Comparison of ENCODE assay signal across 15 cellular contexts in genomic region chr6:45072014-45072413, GRCh38.
"Had no signal": no experiment of that assay in that cellular context is flagged by ENCODE, and none has a peak within 500 bp of the region (broad histone marks: within the 10 kb centered on the region; RNA-seq: fewer than 3 reads in every experiment).

No MANE protein-coding gene starts in this region.

- H3K36me3 ChIP-seq: esophagus squamous epithelium, prostate gland, sigmoid colon, transverse colon had no signal

- DNase-seq: activated CD4-positive, alpha-beta memory T cell treated with anti-CD3 and anti-CD28 coated beads, Interleukin-2, amount 10 ng/mL, durations not matched to agents 7 days and 5 days; activated gamma-delta T cell treated with Interleukin-2 at 50 U/mL for 16 hours; activated naive CD8-positive, alpha-beta T cell treated with anti-CD3 and anti-CD28 coated beads, Interleukin-2, amount 50 U/mL, for 24 hours; activated T-cell treated with anti-CD3 and anti-CD28 coated beads, Interleukin-2, amount 50 U/mL, for 48 hours; esophagus squamous epithelium; left ventricle myocardium superior; occipital lobe; sigmoid colon; stimulated activated CD4-positive, alpha-beta T cell treated with anti-CD3 and anti-CD28 coated beads, Interleukin-12 subunit alpha, Interleukin-12 subunit beta, amount 100 ng/mL, for 4 hours; stimulated activated naive CD4-positive, alpha-beta T cell; substantia nigra; T-helper 2 cell; transverse colon had no signal

- H3K4me3 ChIP-seq: esophagus squamous epithelium, prostate gland, sigmoid colon, transverse colon had no signal

- H3K9me3 ChIP-seq: esophagus squamous epithelium, prostate gland, sigmoid colon, transverse colon had no signal

- H3K27me3 Mint-ChIP-seq: activated CD4-positive, alpha-beta memory T cell treated with anti-CD3 and anti-CD28 coated beads, Interleukin-2, amount 10 ng/mL, durations not matched to agents 7 days and 5 days; activated naive CD8-positive, alpha-beta T cell treated with anti-CD3 and anti-CD28 coated beads, Interleukin-2, amount 50 U/mL, for 24 hours had no signal

- H3K4me1 ChIP-seq: esophagus squamous epithelium, prostate gland had no signal

- H3K27me3 ChIP-seq: esophagus squamous epithelium, sigmoid colon, transverse colon had no signal

- H3K27ac Mint-ChIP-seq: activated CD4-positive, alpha-beta memory T cell treated with anti-CD3 and anti-CD28 coated beads, Interleukin-2, amount 10 ng/mL, durations not matched to agents 7 days and 5 days; activated naive CD8-positive, alpha-beta T cell treated with anti-CD3 and anti-CD28 coated beads, Interleukin-2, amount 50 U/mL, for 24 hours; nephron had no signal

- H3K4me3 Mint-ChIP-seq: activated CD4-positive, alpha-beta memory T cell treated with anti-CD3 and anti-CD28 coated beads, Interleukin-2, amount 10 ng/mL, durations not matched to agents 7 days and 5 days; activated naive CD8-positive, alpha-beta T cell treated with anti-CD3 and anti-CD28 coated beads, Interleukin-2, amount 50 U/mL, for 24 hours; nephron had no signal

- H3K27ac ChIP-seq: esophagus squamous epithelium, prostate gland, sigmoid colon, transverse colon had no signal

- H3K4me1 Mint-ChIP-seq: nephron had no signal
